In the genomic region with DNA sequence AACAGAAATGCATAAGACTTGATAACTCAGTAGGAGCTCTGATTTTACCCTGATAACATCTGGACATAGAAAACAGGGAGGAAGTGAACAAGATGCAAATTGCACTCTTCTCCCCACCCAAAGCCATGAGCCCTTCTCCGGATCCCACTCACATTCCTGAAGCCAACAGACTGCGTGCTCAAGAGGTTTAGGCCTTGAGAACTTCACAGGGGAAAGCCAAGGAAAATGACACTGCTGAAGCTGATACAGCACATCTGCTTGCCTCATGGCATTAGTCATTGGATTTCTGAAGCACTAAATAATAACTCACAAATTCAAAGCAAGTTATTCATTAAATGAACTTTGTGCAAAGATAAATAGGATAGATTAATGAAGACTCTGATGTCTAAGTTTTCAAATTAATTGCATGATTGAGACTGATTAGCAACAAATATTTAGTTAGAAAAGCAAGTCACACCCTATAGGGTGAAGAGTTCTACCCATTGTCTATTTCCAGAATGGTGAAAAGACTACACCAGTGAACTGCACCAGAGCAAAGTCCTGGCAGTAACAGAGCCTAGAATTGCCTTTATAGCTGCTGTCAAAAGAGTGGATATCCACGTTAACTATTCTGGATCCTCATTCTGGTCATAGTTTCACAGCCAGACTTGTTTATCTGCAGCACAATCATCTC, we compare ENCODE assay signal across 17 cellular contexts.
A peak's percentile ranks its signal among the peaks of the same experiment; 100 is the strongest.
DNase-seq lines count a peak whose midpoint lies in the region; ATAC-seq, FAIRE-seq and TF ChIP-seq lines count a peak whose summit lies in the region.
"Had no signal": no experiment of that assay in that cellular context is flagged by ENCODE, and none has a peak within 500 bp of the region (broad histone marks: within the 10 kb centered on the region; RNA-seq: fewer than 3 reads in every experiment).

No MANE protein-coding gene starts in this region.

- no peak overlapping the region for H3K4me2 ChIP-seq in keratinocyte (ENCODE audit: control insufficient read depth, extremely low read depth, insufficient read depth, low read depth, low read length)
- H3K4me2 ChIP-seq: PC-9 had no signal

- H3K79me2 ChIP-seq in keratinocyte (ENCODE audit: control insufficient read depth, insufficient read depth, low read length): no peaks in the 10 kb centered on the region

- TF ChIP-seq CTCF in heart left ventricle (IDR thresholded peaks at IDR 0.05) (no peak), cardiac fibroblast (IDR thresholded peaks at IDR 0.05; ENCODE audit: low read depth, low read length) (no peak), keratinocyte (optimal IDR thresholded peaks at IDR 0.05 in 1 of 3, IDR thresholded peaks at IDR 0.05 in 1 of 3, conservative IDR thresholded peaks at IDR 0.05 in 1 of 3; ENCODE audit: extremely low read depth in 1 of 3, insufficient read depth in 2 of 3, low read length in 3 of 3) (no peak), coronary artery (IDR thresholded peaks at IDR 0.05) (no peak), testis (IDR thresholded peaks at IDR 0.05) (no peak)

- no peak overlapping the region for H3K4me3 ChIP-seq in heart left ventricle
- no peak overlapping the region for H3K4me3 ChIP-seq in right cardiac atrium (ENCODE audit: low read length)
- no peak overlapping the region for H3K4me3 ChIP-seq in cardiac fibroblast (replicated peaks in 1 of 2; ENCODE audit: low read depth in 2 of 2, low read length in 2 of 2)
- no peak overlapping the region for H3K4me3 ChIP-seq in keratinocyte (ENCODE audit: control insufficient read depth in 2 of 3, extremely low read depth in 1 of 3, insufficient read depth in 2 of 3, low read depth in 1 of 3, low read length in 3 of 3)
- H3K4me3 ChIP-seq in coronary artery: no peak overlapping the region
- H3K4me3 ChIP-seq in testis: no peak overlapping the region
- H3K4me3 ChIP-seq: PC-9 had no signal

- H3K4me1 ChIP-seq in heart left ventricle (no peaks in the 10 kb centered on the region), right cardiac atrium (ENCODE audit: control insufficient read depth, insufficient read depth, low read length) (no peaks in the 10 kb centered on the region), keratinocyte (ENCODE audit: control insufficient read depth, extremely low read depth, insufficient read depth, low read length) (peaks cover 9% of the 10 kb centered on the region), testis (no peaks in the 10 kb centered on the region)

- no peaks in the 10 kb centered on the region for H4K20me1 ChIP-seq in keratinocyte (ENCODE audit: control insufficient read depth, extremely low read depth, insufficient read depth, low read length)

- H3K9ac ChIP-seq in keratinocyte (ENCODE audit: control insufficient read depth, extremely low read depth, insufficient read depth, low read length): no peak overlapping the region

- peak in 3 of 4 donors; percentile 26 to 89 (median 63) for ATAC-seq in heart left ventricle
- ATAC-seq in right cardiac atrium: no peak
- ATAC-seq: T-helper 17 cell had no signal

- H3K27me3 ChIP-seq in heart left ventricle (no peaks in the 10 kb centered on the region), right cardiac atrium (ENCODE audit: control insufficient read depth, insufficient read depth) (no peaks in the 10 kb centered on the region), keratinocyte (ENCODE audit: control insufficient read depth, extremely low read depth, insufficient read depth, low read length) (no peaks in the 10 kb centered on the region), testis (no peaks in the 10 kb centered on the region)

- H3K9me3 ChIP-seq in heart left ventricle (no peaks in the 10 kb centered on the region), right cardiac atrium (ENCODE audit: control insufficient read depth, low read length) (no peaks in the 10 kb centered on the region), keratinocyte (ENCODE audit: control insufficient read depth, low read depth, low read length) (peaks cover 4% of the 10 kb centered on the region), testis (no peaks in the 10 kb centered on the region)

- H3K36me3 ChIP-seq in heart left ventricle: no peaks in the 10 kb centered on the region
- H3K36me3 ChIP-seq in keratinocyte (ENCODE audit: control insufficient read depth in 2 of 2, extremely low read depth in 1 of 2, insufficient read depth in 2 of 2, low read length in 2 of 2): no peaks in the 10 kb centered on the region
- H3K36me3 ChIP-seq in testis (ENCODE audit: low read depth, missing control alignments): no peaks in the 10 kb centered on the region

- no peaks in the 10 kb centered on the region for H3K9me1 ChIP-seq in keratinocyte (ENCODE audit: control insufficient read depth, extremely low read depth, insufficient read depth, low read length)

- intact Hi-C loops in heart left ventricle (cut with DNase I): no loop called here
- intact Hi-C loops in right cardiac atrium (cut with DNase I): no loop called here
- intact Hi-C loops in head of caudate nucleus (cut with DNase I): no loop called here
- intact Hi-C loops in testis (cut with DNase I; ENCODE audit: low total_unique reads): no loop called here

- dilution Hi-C loops in keratinocyte (cut with MboI; ENCODE audit: extremely low pct_ligation_motif_present, low sequenced_read_pairs): no loop called here

- FAIRE-seq in keratinocyte (lab: Jason Lieb, UNC): no peak
- FAIRE-seq: A204.1 had no signal

- H2AFZ ChIP-seq in keratinocyte (ENCODE audit: control insufficient read depth, low read length): peak overlapping the region; percentile 10
- H2AFZ ChIP-seq: PC-9 had no signal

- WGBS in heart left ventricle, 4 donors: 54 to 67% (median 61%) methylated on average over 3 of the region's 3 CpGs
- 51% methylated on average over 3 of the region's 3 CpGs for WGBS in right cardiac atrium
- WGBS in testis, 2 donors: 51 to 63% methylated on average over 3 of the region's 3 CpGs

- DNase-seq in heart left ventricle: peak in 2 of 5 donors; percentile 18 to 30
- DNase-seq in right cardiac atrium: no peak
- DNase-seq in cardiac fibroblast (ENCODE audit: low read depth in 2 of 2): peak; percentile 76 to 96
- no peak for DNase-seq in keratinocyte (ENCODE audit: low read depth, low spot score)
- DNase-seq in head of caudate nucleus: no peak
- no peak for DNase-seq in coronary artery (ENCODE audit: low spot score)
- no peak for DNase-seq in T-helper 9 cell
- DNase-seq in testis: no peak
- DNase-seq: activated CD4-positive, alpha-beta T cell treated with anti-CD3 and anti-CD28 coated beads for 4 hours; activated T-cell treated with anti-CD3 and anti-CD28 coated beads, Interleukin-2, amount 50 U/mL, for 1 hour; amygdala; DMS 273 treated with DMSO at 0.1 percent for 48 hours; NCI-H1092 treated with DMSO at 0.1 percent for 48 hours; nucleus accumbens; PC-9; T-helper 17 cell had no signal

- no peak overlapping the region for H3K27ac ChIP-seq in heart left ventricle
- no peak overlapping the region for H3K27ac ChIP-seq in right cardiac atrium (ENCODE audit: low read length)
- no peak overlapping the region for H3K27ac ChIP-seq in keratinocyte (ENCODE audit: control insufficient read depth, insufficient read depth, low read length)
- no peak overlapping the region for H3K27ac ChIP-seq in coronary artery
- H3K27ac ChIP-seq in testis: no peak overlapping the region
- H3K27ac ChIP-seq: PC-9 had no signal

- TF ChIP-seq POLR2A in heart left ventricle (IDR thresholded peaks at IDR 0.05): no peak
- TF ChIP-seq POLR2A in testis (IDR thresholded peaks at IDR 0.05): no peak

Comparison
In these comparisons a context has a peak if more than half of its experiments do, and no peak if none do; other contexts are left out.
1. ATAC-seq: peak in heart left ventricle (3 of 4); none in right cardiac atrium (0 of 2).
2. DNase-seq: peak in cardiac fibroblast (2 of 2); none in right cardiac atrium (0 of 3), keratinocyte (single experiment), head of caudate nucleus (0 of 42), coronary artery (single experiment), T-helper 9 cell (single experiment) and testis (single experiment).